Comparison of ENCODE assay signal across 9 cellular contexts in the genomic region with DNA sequence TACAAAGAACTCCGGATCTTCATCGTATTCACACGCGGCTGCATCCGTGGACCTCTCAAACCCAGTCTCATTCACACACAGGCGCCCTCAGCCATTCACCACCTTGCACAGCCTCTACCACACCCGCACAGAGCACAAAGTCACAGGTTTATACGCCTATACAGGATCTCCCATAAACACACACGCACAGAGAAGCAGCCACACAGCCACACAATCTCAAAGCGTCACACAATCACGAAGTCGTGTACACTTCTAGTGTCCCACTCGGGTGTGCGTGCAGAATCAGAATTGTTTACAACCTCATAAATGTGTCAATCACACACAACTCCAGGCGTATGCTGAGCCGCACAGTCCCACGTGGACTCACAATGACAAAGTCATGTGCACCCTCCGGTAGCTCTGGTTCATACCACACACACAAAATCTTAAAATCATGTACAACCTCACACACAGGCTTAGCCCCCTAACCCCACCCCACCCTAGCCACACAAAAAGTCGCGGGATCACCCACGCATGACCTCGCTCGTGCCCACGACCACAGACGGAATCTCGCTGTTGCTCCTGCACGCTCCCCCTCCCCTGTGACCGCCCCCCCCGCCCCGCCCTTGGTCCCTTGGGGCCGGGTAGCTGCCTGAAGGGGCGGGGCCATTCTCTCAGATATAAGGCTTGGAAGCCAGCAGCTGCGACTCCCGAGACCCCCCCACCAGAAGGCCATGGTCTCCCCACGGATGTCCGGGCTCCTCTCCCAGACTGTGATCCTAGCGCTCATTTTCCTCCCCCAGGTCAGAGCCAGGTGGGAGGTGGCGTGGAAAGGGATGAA. TPM values are rescaled to one million over a fixed set of nuclear protein-coding genes. Genes with fewer than 3 reads are reported as not detected.
DNase-seq lines count a peak whose midpoint lies in the region; ATAC-seq, FAIRE-seq and TF ChIP-seq lines count a peak whose summit lies in the region.
"Had no signal": no experiment of that assay in that cellular context is flagged by ENCODE, and none has a peak within 500 bp of the region (broad histone marks: within the 10 kb centered on the region; RNA-seq: fewer than 3 reads in every experiment).

TSS of gene DLL3 (plus strand) at position 686 of the 820 bp plus-strand sequence. CDS start at position 714, 28 bp downstream.

- H3K79me2 ChIP-seq in K562 (ENCODE audit: control insufficient read depth, insufficient read depth, low read length) (no peaks in the 10 kb centered on the region), neural progenitor cell (ENCODE audit: low read depth) (no peaks in the 10 kb centered on the region)

- POLR2A ChIA-PET in K562 (lab: Yijun Ruan, JAX): interaction anchor here (0.8 to 2.6 kb wide), 4 partner anchors 10 to 90 kb away, joined by 5 to 15 read pairs (median 6); partner anchors contain the start of genes RPS16 and TIMM50

- H3K27me3 ChIP-seq in K562 (ENCODE audit: control insufficient read depth in 2 of 2, insufficient read depth in 2 of 2, low read length in 2 of 2) (no peaks in the 10 kb centered on the region), neural progenitor cell (peaks cover 71% of the 10 kb centered on the region)

- peak within 1 kb of the TSS; percentile 86 for H3K4me3 Mint-ChIP-seq in neural progenitor cell

- intact Hi-C loops in K562 (cut with micrococcal nuclease): loop anchor here (1.0 to 5.0 kb wide), 3 partner anchors 18 to 174 kb away; partner anchors contain the start of genes EID2B and TIMM50

- CTCF ChIA-PET in K562 (lab: Yijun Ruan, JAX; ENCODE audit: low intra/inter-chr PET ratio): interaction anchor here (0.7 to 1.5 kb wide), 3 partner anchors 34 to 129 kb away, joined by 3 to 11 read pairs (median 3); partner anchors contain the start of gene EID2B

- H3K9me1 ChIP-seq in K562 (ENCODE audit: control insufficient read depth, insufficient read depth, low read length): no peaks in the 10 kb centered on the region

- peaks cover 24% of the 10 kb centered on the region for H3K4me1 Mint-ChIP-seq in neural progenitor cell

- H3F3A ChIP-seq in neural progenitor cell (ENCODE audit: low read depth): peaks cover 28% of the 10 kb centered on the region

- H3K27me3 Mint-ChIP-seq in neural progenitor cell (ENCODE audit: insufficient read depth, low read depth): peaks cover 33% of the 10 kb centered on the region

- BruUV-seq in K562 (replicated peaks; lab: Mats Ljungman, UMichigan): no TSS peak

- H3K9me3 ChIP-seq in K562 (replicated peaks; ENCODE audit: control insufficient read depth, insufficient read depth, low read depth, low read length) (no peaks in the 10 kb centered on the region), neural progenitor cell (ENCODE audit: low read depth) (no peaks in the 10 kb centered on the region)

- peak within 1 kb of the TSS; percentile 97 for H2AFZ ChIP-seq in K562 (ENCODE audit: low read depth, low read length)
- peak within 1 kb of the TSS; percentile 89 for H2AFZ ChIP-seq in neural progenitor cell (replicated peaks)

- H3K4me2 ChIP-seq in K562 (ENCODE audit: insufficient read depth, low read length) (peak within 1 kb of the TSS; percentile 82), neural progenitor cell (peak within 1 kb of the TSS; percentile 71)

- ATAC-seq in K562 (peak; percentile 45), GM18861 (IDR thresholded peaks at IDR 0.05; ENCODE audit: unreplicated experiment) (no peak)

- peaks cover 4% of the 10 kb centered on the region for H3K9me3 Mint-ChIP-seq in neural progenitor cell

- TF ChIP-seq POLR2A in K562 (conservative IDR thresholded peaks at IDR 0.05): no peak

- TF ChIP-seq EP300 in K562 (IDR thresholded peaks at IDR 0.05; ENCODE audit: low read length): no peak

- peak within 1 kb of the TSS; percentile 31 for H3K27ac Mint-ChIP-seq in neural progenitor cell

- H3K36me3 Mint-ChIP-seq in neural progenitor cell: no peaks in the 10 kb centered on the region

- in situ Hi-C loops in K562 (cut with MboI): no loop called here

- TF ChIP-seq RAD21 in K562 (CRISPR knock-in tag; conservative IDR thresholded peaks at IDR 0.05 in 1 of 2, IDR thresholded peaks at IDR 0.05 in 1 of 2): no peak

- H3K36me3 ChIP-seq in K562 (ENCODE audit: control insufficient read depth, insufficient read depth, low read length) (no peaks in the 10 kb centered on the region), neural progenitor cell (no peaks in the 10 kb centered on the region)

- peak within 1 kb of the TSS; percentile 9 to 76; a peak in 3 of 4 replicates for H3K9ac ChIP-seq in K562 (ENCODE audit: insufficient read depth in 1 of 2, low read depth in 2 of 2, low read length in 2 of 2)
- no peak within 1 kb of the TSS for H3K9ac ChIP-seq in neural progenitor cell

- H4K20me1 ChIP-seq in K562 (replicated peaks; ENCODE audit: control insufficient read depth, insufficient read depth, low read length) (no peaks in the 10 kb centered on the region), neural progenitor cell (ENCODE audit: low read depth) (no peaks in the 10 kb centered on the region)

- DNase-seq in activated T-cell treated with anti-CD3 and anti-CD28 coated beads, Interleukin-2, amount 50 U/mL, for 1 hour: peak; percentile 33
- DNase-seq in activated T-cell treated with anti-CD3 and anti-CD28 coated beads for 4 hours (no peak), NCI-H526 treated with DMSO at 0.1 percent for 48 hours (lab: John Stamatoyannopoulos, UW) (peak; percentile 93), K562 (ENCODE audit: extremely low read depth in 1 of 4, low spot score in 3 of 4) (peak; percentile 44 to 57 (median 53)), neural progenitor cell (ENCODE audit: low spot score) (peak; percentile 34), T-helper 9 cell (no peak), SIG-M5 (lab: John Stamatoyannopoulos, UW) (no peak)

- FAIRE-seq in K562 (lab: Jason Lieb, UNC): peak; percentile 89
- FAIRE-seq: G401.6 had no signal

- H3K27ac ChIP-seq in K562 (ENCODE audit: extremely low read depth, low read depth, low read length) (no peak within 1 kb of the TSS), neural progenitor cell (no peak within 1 kb of the TSS)

- 16% methylated on average over 24 of the region's 38 CpGs for whole genome bisulfite sequencing in K562 (ENCODE audit: insufficient coverage, low coverage, missing lambda C conversion rate)

- H3K4me1 ChIP-seq in K562 (replicated peaks in 1 of 2; ENCODE audit: control insufficient read depth in 2 of 2, insufficient read depth in 2 of 2, low read length in 2 of 2) (peaks cover 10 to 29% of the 10 kb centered on the region in 2 experiments; a peak in 4 of 5 replicates), neural progenitor cell (peaks cover 17% of the 10 kb centered on the region)

- H3K4me3 ChIP-seq in K562: peak within 1 kb of the TSS; percentile 22
- H3K4me3 ChIP-seq in neural progenitor cell: peak within 1 kb of the TSS; percentile 56

- TF ChIP-seq CTCF in K562 (IDR thresholded peaks at IDR 0.05 in 2 of 3, conservative IDR thresholded peaks at IDR 0.05 in 1 of 3; ENCODE audit: insufficient read depth in 2 of 3, low read depth in 1 of 3, low read length in 3 of 3): no peak
- no peak for TF ChIP-seq CTCF in neural progenitor cell (IDR thresholded peaks at IDR 0.05)

TF ChIP-seq in K562, 482 proteins besides CTCF, POLR2A, EP300 and RAD21 (continues in another document):
- TF ChIP-seq TOE1 (IDR thresholded peaks at IDR 0.05; ENCODE audit: borderline replicate concordance): 0 out of 2 replicates have a peak, but pooled peaks have one; percentile 19
- no peak for TF ChIP-seq TOE1 (CRISPR knock-in tag; IDR thresholded peaks at IDR 0.05; ENCODE audit: borderline replicate concordance, low read depth)
- 0 out of 2 replicates have a peak, but pooled peaks have one; percentile 2 for TF ChIP-seq STAG1 (CRISPR knock-in tag; IDR thresholded peaks at IDR 0.05; ENCODE audit: borderline replicate concordance)
- TF ChIP-seq, protein P1, sequence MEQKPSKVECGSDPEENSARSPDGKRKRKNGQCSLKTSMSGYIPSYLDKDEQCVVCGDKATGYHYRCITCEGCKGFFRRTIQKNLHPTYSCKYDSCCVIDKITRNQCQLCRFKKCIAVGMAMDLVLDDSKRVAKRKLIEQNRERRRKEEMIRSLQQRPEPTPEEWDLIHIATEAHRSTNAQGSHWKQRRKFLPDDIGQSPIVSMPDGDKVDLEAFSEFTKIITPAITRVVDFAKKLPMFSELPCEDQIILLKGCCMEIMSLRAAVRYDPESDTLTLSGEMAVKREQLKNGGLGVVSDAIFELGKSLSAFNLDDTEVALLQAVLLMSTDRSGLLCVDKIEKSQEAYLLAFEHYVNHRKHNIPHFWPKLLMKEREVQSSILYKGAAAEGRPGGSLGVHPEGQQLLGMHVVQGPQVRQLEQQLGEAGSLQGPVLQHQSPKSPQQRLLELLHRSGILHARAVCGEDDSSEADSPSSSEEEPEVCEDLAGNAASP (IDR thresholded peaks at IDR 0.05): no peak
- no peak for TF ChIP-seq SRSF1 (IDR thresholded peaks at IDR 0.05; ENCODE audit: low read depth, low read length)
- peak; percentile 19; the same call in 1 of the 2 replicates for TF ChIP-seq MXI1 (IDR thresholded peaks at IDR 0.05; ENCODE audit: low read depth, low read length)

RNA-seq across cellular contexts. Expression of gene DLL3, which starts in this region (rescaled TPM):
- 0.56 and 1.8 TPM in 2 replicates for total RNA-seq in K562 (2011; cell fraction: chromatin; rRNA removed; ENCODE audit: low replicate concordance)
- total RNA-seq in K562 (2011; cell fraction: nucleolus; rRNA removed): 2.0 and 2.5 TPM in 2 replicates
- total RNA-seq in K562 (2011; cell fraction: nucleoplasm; rRNA removed): 2.1 TPM in 2 replicates
- total RNA-seq in K562 (2014; rRNA removed) (5.4 and 5.5 TPM in 2 replicates), K562 (2014; rRNA removed; fragmentation: Illumina TruSeq; extraction: Trizol) (1.1 TPM in 2 replicates), K562 (2015; rRNA removed; fragmentation: Illumina TruSeq; extraction: Trizol) (0.80 and 1.1 TPM in 2 replicates), K562 (2021) (2.5 and 3.4 TPM in 2 replicates), neural progenitor cell (ENCODE audit: low replicate concordance) (0.37 and 2.8 TPM in 2 replicates)
- polyA plus RNA-seq in K562 (2011; rRNA removed) (2.1 and 2.5 TPM in 2 replicates), K562 (2014; fragmentation: Illumina TruSeq; extraction: Trizol) (0.53 and 0.92 TPM in 2 replicates), K562 (2014; fragmentation: Nextera tagmentation; extraction: Ambion mirVana) (1 to 10 TPM in 1 of 2 experiments, under 1 TPM in 1; 0.92 to 1.2 TPM), K562 (2014; rRNA removed) (5.2 and 6.3 TPM in 2 replicates)
- polyA plus RNA-seq in K562 (2011; cell fraction: cytosol; rRNA removed): 3.2 and 6.3 TPM in 2 replicates
- polyA plus RNA-seq in K562 (2011; cell fraction: nucleus; rRNA removed): 2.0 TPM in 2 replicates
- 1.3 and 2.0 TPM in 2 replicates for polyA plus RNA-seq in K562 (2012)
- polyA minus RNA-seq in K562 (2011; rRNA and poly(A)+ RNA removed): 0.39 and 0.63 TPM in 2 replicates
- 0.86 and 1.1 TPM in 2 replicates for polyA minus RNA-seq in K562 (2011; cell fraction: cytosol; rRNA and poly(A)+ RNA removed)
- 0.94 and 1.4 TPM in 2 replicates for polyA minus RNA-seq in K562 (2011; cell fraction: nucleus; rRNA and poly(A)+ RNA removed)

Comparison
In these comparisons a context has a peak if more than half of its experiments do, and no peak if none do; other contexts are left out.
1. DNase-seq: peak in activated T-cell treated with anti-CD3 and anti-CD28 coated beads, Interleukin-2, amount 50 U/mL, for 1 hour (single experiment), NCI-H526 treated with DMSO at 0.1 percent for 48 hours (single experiment), K562 (4 of 4) and neural progenitor cell (single experiment); none in activated T-cell treated with anti-CD3 and anti-CD28 coated beads for 4 hours (single experiment), T-helper 9 cell (single experiment) and SIG-M5 (single experiment).